7 cellular contexts compared by ENCODE assay signal in genomic region chr7:150323682-150324365, GRCh38. TPM values are rescaled to one million over a fixed set of nuclear protein-coding genes. Genes with fewer than 3 reads are reported as not detected.
DNase-seq lines count a peak whose midpoint lies in the region; ATAC-seq and TF ChIP-seq lines count a peak whose summit lies in the region.

No MANE protein-coding gene starts in this region.

- no peaks in the 10 kb centered on the region for H3K9me3 ChIP-seq in gastroesophageal sphincter

- peaks cover 4% of the 10 kb centered on the region for H3K27me3 ChIP-seq in gastroesophageal sphincter

- 20 to 38% methylated on average over 4 of the region's 16 CpGs for WGBS in gastroesophageal sphincter (ENCODE audit: low coverage in 1 of 2), 2 donors

- peak overlapping the region; percentile 80 to 89 for H3K4me3 ChIP-seq in gastroesophageal sphincter

- H3K4me1 ChIP-seq in gastroesophageal sphincter = peaks cover 0 to 35% (median 9%) of the 10 kb centered on the region in 3 donors

- no peaks in the 10 kb centered on the region for H3K27me3 Mint-ChIP-seq in T-helper 2 cell treated with Interferon-gamma antibody and Interleukin-4, amounts not matched to agents 5 μg/mL and 100 μg/mL, for 36 hours (ENCODE audit: low read depth)

- peaks cover 38% of the 10 kb centered on the region for H3K36me3 Mint-ChIP-seq in T-helper 2 cell treated with Interferon-gamma antibody and Interleukin-4, amounts not matched to agents 5 μg/mL and 100 μg/mL, for 36 hours (ENCODE audit: low read depth)

- peaks cover 0 to 31% of the 10 kb centered on the region in 2 donors for H3K36me3 ChIP-seq in gastroesophageal sphincter

- no peak for TF ChIP-seq CTCF in gastroesophageal sphincter (IDR thresholded peaks at IDR 0.05)

- H3K9me3 Mint-ChIP-seq in T-helper 2 cell treated with Interferon-gamma antibody and Interleukin-4, amounts not matched to agents 5 μg/mL and 100 μg/mL, for 36 hours = no peaks in the 10 kb centered on the region

- DNase-seq in T-helper 2 cell treated with Interferon-gamma antibody and Interleukin-4, amounts not matched to agents 5 μg/mL and 100 μg/mL, for 36 hours (ENCODE audit: low spot score) = no peak
- DNase-seq in retina (peak; percentile 48), cerebellar cortex (ENCODE audit: low spot score) (no peak)
- DNase-seq in effector CD8-positive, alpha-beta T cell (lab: John Stamatoyannopoulos, UW) = no peak

- peak overlapping the region; percentile 94 for H3K4me3 Mint-ChIP-seq in T-helper 2 cell treated with Interferon-gamma antibody and Interleukin-4, amounts not matched to agents 5 μg/mL and 100 μg/mL, for 36 hours

- TF ChIP-seq POLR2A in gastroesophageal sphincter (IDR thresholded peaks at IDR 0.05) = no peak

- peaks cover 40% of the 10 kb centered on the region for H3K4me1 Mint-ChIP-seq in T-helper 2 cell treated with Interferon-gamma antibody and Interleukin-4, amounts not matched to agents 5 μg/mL and 100 μg/mL, for 36 hours (ENCODE audit: low read depth)

- H3K27ac ChIP-seq in gastroesophageal sphincter = peak overlapping the region; percentile 62 to 89 (median 86)

- peak overlapping the region; percentile 97 for H3K27ac Mint-ChIP-seq in T-helper 2 cell treated with Interferon-gamma antibody and Interleukin-4, amounts not matched to agents 5 μg/mL and 100 μg/mL, for 36 hours

- ATAC-seq in GM19023 (IDR thresholded peaks at IDR 0.05; ENCODE audit: unreplicated experiment) = peak; percentile 13
- ATAC-seq in HG03064 (IDR thresholded peaks at IDR 0.05; ENCODE audit: low read depth, unreplicated experiment) = peak; percentile 24
- ATAC-seq in gastroesophageal sphincter = peak; percentile 19

- no peak for TF ChIP-seq EP300 in gastroesophageal sphincter (IDR thresholded peaks at IDR 0.05)

RNA-seq across cellular contexts. Expression of gene ACTR3C, which starts 0.5 kb away (rescaled TPM):
- 1 to 10 TPM; 6.4 to 10.0 (median 8.1) TPM for total RNA-seq in gastroesophageal sphincter

RNA-seq across cellular contexts. Expression of gene LRRC61, which starts 0.7 kb away (rescaled TPM):
- 10 to 100 TPM in 2 of 4 donors, 1 to 10 TPM in 2; 7.1 to 25.1 (median 14.0) TPM for total RNA-seq in gastroesophageal sphincter

RNA-seq across cellular contexts. Expression of gene RARRES2, which starts 17.6 kb away (rescaled TPM):
- total RNA-seq in gastroesophageal sphincter = 100 to 1,000 TPM; 152 to 341 (median 157) TPM

RNA-seq across cellular contexts. Expression of gene REPIN1, which starts 44.8 kb away (rescaled TPM):
- 100 to 1,000 TPM in 2 of 4 donors, 10 to 100 TPM in 2; 72.7 to 132 (median 102) TPM for total RNA-seq in gastroesophageal sphincter

RNA-seq across cellular contexts. Expression of gene ZNF775, which starts 55.3 kb away (rescaled TPM):
- 10 to 100 TPM in 2 of 4 donors, 1 to 10 TPM in 2; 5.3 to 12.5 (median 10.5) TPM for total RNA-seq in gastroesophageal sphincter
